15 cellular contexts compared by ENCODE assay signal in the genomic region with DNA sequence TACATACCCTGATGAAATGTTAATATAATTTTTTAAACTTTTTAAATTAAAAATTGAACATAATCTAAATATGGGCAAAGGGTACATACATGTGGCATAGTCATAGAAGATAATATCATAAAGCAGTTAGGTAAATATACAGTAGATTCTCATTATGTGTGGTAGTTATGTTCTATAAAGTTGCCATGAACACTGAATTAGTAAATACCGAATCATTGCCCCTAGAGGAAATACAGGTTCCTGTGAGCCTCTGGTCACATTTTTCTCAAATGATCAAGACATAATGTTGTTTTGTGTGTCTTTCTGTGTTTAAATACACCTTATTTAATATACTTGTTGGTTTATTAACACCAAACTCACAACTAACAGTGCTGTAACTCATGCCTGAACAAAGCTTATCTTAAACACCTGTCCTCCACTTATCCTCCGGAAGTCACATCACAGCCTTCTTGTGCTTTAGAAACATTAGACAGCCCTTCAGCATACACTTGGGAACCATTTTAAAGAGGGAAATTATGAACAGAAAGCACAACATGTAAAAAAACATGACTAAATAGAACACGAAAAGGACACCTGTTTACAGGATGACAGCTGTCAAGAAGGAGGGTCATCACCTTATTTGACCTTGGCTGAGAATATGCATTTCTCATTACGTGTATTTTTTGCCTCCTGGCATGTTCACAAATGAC.
DNase-seq lines count a peak whose midpoint lies in the region; ATAC-seq and TF ChIP-seq lines count a peak whose summit lies in the region.
"Had no signal": no experiment of that assay in that cellular context is flagged by ENCODE, and none has a peak within 500 bp of the region (broad histone marks: within the 10 kb centered on the region; RNA-seq: fewer than 3 reads in every experiment).

No MANE protein-coding gene starts in this region.

- H3K36me3 Mint-ChIP-seq in activated T-helper 17 cell treated with anti-CD3 and anti-CD28 coated beads, Interleukin-2, amount 50 U/mL, for 72 hours (ENCODE audit: low read depth) = no peaks in the 10 kb centered on the region

- H3K27me3 Mint-ChIP-seq in activated T-helper 17 cell treated with anti-CD3 and anti-CD28 coated beads, Interleukin-2, amount 50 U/mL, for 72 hours = peaks cover 4% of the 10 kb centered on the region

- no peak for ATAC-seq in activated T-helper 17 cell treated with anti-CD3 and anti-CD28 coated beads, Interleukin-2, amount 50 U/mL, for 72 hours (replicated peaks)
- ATAC-seq in HG02610 (IDR thresholded peaks at IDR 0.05; ENCODE audit: unreplicated experiment) = no peak
- no peak for ATAC-seq in GM21786 (IDR thresholded peaks at IDR 0.05; ENCODE audit: unreplicated experiment)

- H3K4me1 Mint-ChIP-seq in activated T-helper 17 cell treated with anti-CD3 and anti-CD28 coated beads, Interleukin-2, amount 50 U/mL, for 72 hours = no peaks in the 10 kb centered on the region
- H3K4me1 Mint-ChIP-seq: naive B cell had no signal

- H3K4me3 Mint-ChIP-seq in activated T-helper 17 cell treated with anti-CD3 and anti-CD28 coated beads, Interleukin-2, amount 50 U/mL, for 72 hours = no peak overlapping the region
- H3K4me3 Mint-ChIP-seq: naive B cell; T-helper 1 cell treated with Interleukin-12 subunit alpha and Interleukin-12 subunit beta and Interleukin-4 antibody, amounts not matched to agents 30 μg/mL and 1 μg/mL, for 36 hours had no signal

- no peak for TF ChIP-seq CTCF in choroid plexus epithelial cell (conservative IDR thresholded peaks at IDR 0.05; ENCODE audit: low read depth, low read length)

- peaks cover 4% of the 10 kb centered on the region for H3K9me3 Mint-ChIP-seq in activated T-helper 17 cell treated with anti-CD3 and anti-CD28 coated beads, Interleukin-2, amount 50 U/mL, for 72 hours
- H3K9me3 Mint-ChIP-seq: T-helper 1 cell treated with Interleukin-12 subunit alpha and Interleukin-12 subunit beta and Interleukin-4 antibody, amounts not matched to agents 30 μg/mL and 1 μg/mL, for 36 hours had no signal

- peak; percentile 11 for DNase-seq in SIG-M5 treated with dmso at 0.1 percent for 504 hours (lab: John Stamatoyannopoulos, UW; ENCODE audit: unreplicated experiment)
- no peak for DNase-seq in SIG-M5 (lab: John Stamatoyannopoulos, UW)
- DNase-seq in NCI-H510A treated with DMSO at 0.1 percent for 48 hours (lab: John Stamatoyannopoulos, UW) = peak; percentile 91
- DNase-seq in choroid plexus epithelial cell (ENCODE audit: low read depth) = peak; percentile 43
- no peak for DNase-seq in NK-92 treated with Interleukin-12 subunit alpha and Interleukin-12 subunit beta, amount 100 ng/mL, for 24 hours (lab: John Stamatoyannopoulos, UW)
- DNase-seq: ACHN, activated gamma-delta T cell treated with Interleukin-2 at 50 U/mL for 16 hours, erythroblast, KG1, naive B cell had no signal

- H3K4me3 ChIP-seq in choroid plexus epithelial cell (ENCODE audit: low read depth, low read length) = no peak overlapping the region
- H3K4me3 ChIP-seq: thoracic aorta had no signal

- H3K27ac Mint-ChIP-seq in activated T-helper 17 cell treated with anti-CD3 and anti-CD28 coated beads, Interleukin-2, amount 50 U/mL, for 72 hours = no peak overlapping the region
- H3K27ac Mint-ChIP-seq: naive B cell; T-helper 1 cell treated with Interleukin-12 subunit alpha and Interleukin-12 subunit beta and Interleukin-4 antibody, amounts not matched to agents 30 μg/mL and 1 μg/mL, for 36 hours had no signal

Comparison
In these comparisons a context has a peak if more than half of its experiments do, and no peak if none do; other contexts are left out.
1. DNase-seq: peak in SIG-M5 treated with dmso at 0.1 percent for 504 hours (single experiment), NCI-H510A treated with DMSO at 0.1 percent for 48 hours (single experiment) and choroid plexus epithelial cell (single experiment); none in SIG-M5 (single experiment) and NK-92 treated with Interleukin-12 subunit alpha and Interleukin-12 subunit beta, amount 100 ng/mL, for 24 hours (single experiment).